ENCODE assay signal across 15 cellular contexts in the genomic region with DNA sequence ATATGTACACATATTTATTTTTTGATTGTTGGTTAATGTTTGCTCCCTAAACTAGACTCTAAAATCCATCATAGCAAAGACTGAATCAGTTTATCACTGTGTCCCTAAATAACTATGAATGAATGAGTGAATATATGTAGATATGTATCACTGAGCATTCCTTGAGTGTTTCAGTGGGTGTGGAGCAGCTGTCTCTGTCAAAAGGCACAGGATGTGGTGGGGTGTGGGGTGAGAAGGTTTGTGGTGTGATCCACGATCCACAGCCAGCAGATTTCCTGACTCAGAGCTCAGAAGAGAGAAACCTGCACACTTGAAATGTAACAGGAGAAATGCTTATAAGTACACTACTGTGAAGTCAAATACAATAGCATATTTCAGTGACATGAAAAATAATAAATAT.
DNase-seq lines count a peak whose midpoint lies in the region; ATAC-seq and TF ChIP-seq lines count a peak whose summit lies in the region.
"Had no signal": no experiment of that assay in that cellular context is flagged by ENCODE, and none has a peak within 500 bp of the region (broad histone marks: within the 10 kb centered on the region; RNA-seq: fewer than 3 reads in every experiment).

No MANE protein-coding gene starts in this region.

- no peak overlapping the region for H3K27ac ChIP-seq in RWPE1
- H3K27ac ChIP-seq: 22Rv1, pancreas, testis had no signal

- peak; percentile 45 for DNase-seq in activated CD4-positive, alpha-beta T cell treated with anti-CD3 and anti-CD28 coated beads for 36 hours
- DNase-seq in activated CD4-positive, alpha-beta T cell treated with anti-CD3 and anti-CD28 coated beads for 1 hour: no peak
- peak; percentile 26 for DNase-seq in RWPE1 (ENCODE audit: low spot score)
- DNase-seq in fibroblast of mammary gland (ENCODE audit: low read depth): peak; percentile 88
- peak; percentile 78 for DNase-seq in skeletal muscle cell (ENCODE audit: low read depth)
- no peak for DNase-seq in HEK293T (ENCODE audit: extremely low spot score)
- DNase-seq in cerebellum (ENCODE audit: low spot score): no peak
- DNase-seq: DMS79; left ventricle myocardium superior; NCI-H1048; pancreas; stimulated activated CD4-positive, alpha-beta T cell treated with anti-CD3 and anti-CD28 coated beads, Interleukin-4, amount 100 ng/mL, for 24 hours; testis had no signal

- H3K36me3 Mint-ChIP-seq in activated CD4-positive, alpha-beta T cell treated with anti-CD3 and anti-CD28 coated beads for 36 hours (ENCODE audit: low read depth): no peaks in the 10 kb centered on the region

- H3K9me3 Mint-ChIP-seq in activated CD4-positive, alpha-beta T cell treated with anti-CD3 and anti-CD28 coated beads for 36 hours (ENCODE audit: low read depth): no peaks in the 10 kb centered on the region

- CTCF ChIA-PET in activated CD4-positive, alpha-beta T cell treated with anti-CD3 and anti-CD28 coated beads for 36 hours (lab: Charles Lee): no interaction called here
- CTCF ChIA-PET in RWPE1 (lab: Yijun Ruan, JAX): interaction anchor here (0.6 kb wide), 1 partner anchor 22 kb away, joined by 4 read pairs; no protein-coding TSS in a partner anchor
- CTCF ChIA-PET in HEK293T (lab: Yijun Ruan, JAX): no interaction called here

- H3K4me1 Mint-ChIP-seq in activated CD4-positive, alpha-beta T cell treated with anti-CD3 and anti-CD28 coated beads for 36 hours: peaks cover 13% of the 10 kb centered on the region

- TF ChIP-seq CTCF in RWPE1 (conservative IDR thresholded peaks at IDR 0.05; ENCODE audit: low read depth): no peak
- TF ChIP-seq CTCF in fibroblast of mammary gland (conservative IDR thresholded peaks at IDR 0.05; ENCODE audit: control insufficient read depth, insufficient read depth, low read depth, low read length): no peak

- peaks cover 10% of the 10 kb centered on the region for H3K27me3 Mint-ChIP-seq in activated CD4-positive, alpha-beta T cell treated with anti-CD3 and anti-CD28 coated beads for 36 hours

- POLR2A ChIA-PET in activated CD4-positive, alpha-beta T cell treated with anti-CD3 and anti-CD28 coated beads for 36 hours (lab: Charles Lee): no interaction called here
- POLR2A ChIA-PET in RWPE1 (lab: Yijun Ruan, JAX; ENCODE audit: low non-redundant PET): no interaction called here
- POLR2A ChIA-PET in HEK293T (lab: Yijun Ruan, JAX): no interaction called here

- H3K4me3 ChIP-seq in fibroblast of mammary gland (ENCODE audit: control insufficient read depth, low read depth, low read length) (no peak overlapping the region), skeletal muscle cell (ENCODE audit: low read depth, low read length) (no peak overlapping the region)
- H3K4me3 ChIP-seq: pancreas, testis had no signal

- intact Hi-C loops in activated CD4-positive, alpha-beta T cell treated with anti-CD3 and anti-CD28 coated beads for 36 hours (cut with DNase I, micrococcal nuclease): no loop called here

- ATAC-seq in activated CD4-positive, alpha-beta T cell treated with anti-CD3 and anti-CD28 coated beads for 36 hours: peak; percentile 51
- ATAC-seq in HG03280 (IDR thresholded peaks at IDR 0.05; ENCODE audit: unreplicated experiment): no peak
- ATAC-seq: left ventricle myocardium superior had no signal

- no peak overlapping the region for H3K4me3 Mint-ChIP-seq in activated CD4-positive, alpha-beta T cell treated with anti-CD3 and anti-CD28 coated beads for 36 hours

- H3K27ac Mint-ChIP-seq in activated CD4-positive, alpha-beta T cell treated with anti-CD3 and anti-CD28 coated beads for 36 hours: no peak overlapping the region

TF ChIP-seq in HEK293T, 16 proteins besides CTCF, POLR2A, EP300 and RAD21:
- no peak for TF ChIP-seq HDGF (IDR thresholded peaks at IDR 0.05; ENCODE audit: borderline replicate concordance)
- no peak for TF ChIP-seq ARNT (IDR thresholded peaks at IDR 0.05)
- no peak for TF ChIP-seq FOXA1 (IDR thresholded peaks at IDR 0.05)
- no peak for TF ChIP-seq L3MBTL2 (conservative IDR thresholded peaks at IDR 0.05)
- no peak for TF ChIP-seq ELF4 (IDR thresholded peaks at IDR 0.05)
- TF ChIP-seq FOXM1 (IDR thresholded peaks at IDR 0.05; ENCODE audit: borderline replicate concordance): no peak
- no peak for TF ChIP-seq SP1 (IDR thresholded peaks at IDR 0.05)
- no peak for TF ChIP-seq NFRKB (IDR thresholded peaks at IDR 0.05)
- no peak for TF ChIP-seq SUZ12 (IDR thresholded peaks at IDR 0.05)
- no peak for TF ChIP-seq CTBP1 (IDR thresholded peaks at IDR 0.05; ENCODE audit: borderline replicate concordance)
- no peak for TF ChIP-seq LEF1 (IDR thresholded peaks at IDR 0.05; ENCODE audit: borderline replicate concordance)
- no peak for TF ChIP-seq BHLHE40 (IDR thresholded peaks at IDR 0.05; ENCODE audit: borderline replicate concordance)
- TF ChIP-seq TARDBP (IDR thresholded peaks at IDR 0.05): no peak
- no peak for TF ChIP-seq ZNF384 (IDR thresholded peaks at IDR 0.05)
- TF ChIP-seq, protein P1, sequence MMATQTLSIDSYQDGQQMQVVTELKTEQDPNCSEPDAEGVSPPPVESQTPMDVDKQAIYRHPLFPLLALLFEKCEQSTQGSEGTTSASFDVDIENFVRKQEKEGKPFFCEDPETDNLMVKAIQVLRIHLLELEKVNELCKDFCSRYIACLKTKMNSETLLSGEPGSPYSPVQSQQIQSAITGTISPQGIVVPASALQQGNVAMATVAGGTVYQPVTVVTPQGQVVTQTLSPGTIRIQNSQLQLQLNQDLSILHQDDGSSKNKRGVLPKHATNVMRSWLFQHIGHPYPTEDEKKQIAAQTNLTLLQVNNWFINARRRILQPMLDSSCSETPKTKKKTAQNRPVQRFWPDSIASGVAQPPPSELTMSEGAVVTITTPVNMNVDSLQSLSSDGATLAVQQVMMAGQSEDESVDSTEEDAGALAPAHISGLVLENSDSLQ (IDR thresholded peaks at IDR 0.05): no peak
- no peak for TF ChIP-seq FOXK2 (IDR thresholded peaks at IDR 0.05)

Comparison
In these comparisons a context has a peak if more than half of its experiments do, and no peak if none do; other contexts are left out.
1. DNase-seq: peak in activated CD4-positive, alpha-beta T cell treated with anti-CD3 and anti-CD28 coated beads for 36 hours (single experiment), RWPE1 (single experiment), fibroblast of mammary gland (single experiment) and skeletal muscle cell (single experiment); none in activated CD4-positive, alpha-beta T cell treated with anti-CD3 and anti-CD28 coated beads for 1 hour (single experiment), HEK293T (single experiment) and cerebellum (single experiment).